ENCODE assay signal across 1 cellular context in the genomic region with DNA sequence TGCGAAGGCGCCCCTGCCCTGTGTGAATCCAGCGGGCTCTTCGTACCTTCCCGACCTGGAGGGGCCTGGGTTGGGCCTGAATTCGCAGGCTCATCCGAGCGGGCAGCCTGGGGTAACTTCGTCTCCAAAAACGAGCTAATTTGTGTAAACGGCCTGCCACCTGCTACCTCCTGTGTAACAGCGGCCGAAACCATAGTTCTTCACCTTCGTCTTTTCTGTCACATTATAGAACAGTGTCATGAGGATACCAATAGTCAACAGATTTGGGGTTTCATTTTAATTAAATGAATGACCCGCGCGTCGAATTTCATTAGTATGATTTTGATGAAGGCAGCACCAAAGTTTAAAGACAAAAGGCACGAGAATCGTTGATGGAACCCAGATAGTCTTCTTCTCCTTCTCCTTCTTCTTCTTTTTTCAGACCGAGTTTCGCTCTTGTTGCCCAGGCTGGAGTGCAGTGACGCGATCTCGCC.
TF ChIP-seq lines count a peak whose summit lies in the region.

No MANE protein-coding gene starts in this region.

TF ChIP-seq in HepG2, 621 proteins besides CTCF, POLR2A, EP300 and RAD21 (continues in another document):
- TF ChIP-seq ZNF33B (CRISPR knock-in tag; IDR thresholded peaks at IDR 0.05) (0 out of 2 replicates have a peak, but pooled peaks have one; percentile 48), ZNF850 (CRISPR knock-in tag; conservative IDR thresholded peaks at IDR 0.05) (no peak), FOXA3 (CRISPR knock-in tag; IDR thresholded peaks at IDR 0.05) (0 out of 2 replicates have a peak, but pooled peaks have one; percentile 0), HDAC1 (CRISPR knock-in tag; IDR thresholded peaks at IDR 0.05) (0 out of 2 replicates have a peak, but pooled peaks have one; percentile 11), GTF2F1 (IDR thresholded peaks at IDR 0.05; ENCODE audit: low read length) (no peak), YEATS2 (CRISPR knock-in tag; IDR thresholded peaks at IDR 0.05; ENCODE audit: borderline replicate concordance) (peak; percentile 68; the same call in 1 of the 2 replicates), KDM6A (CRISPR knock-in tag; IDR thresholded peaks at IDR 0.05; ENCODE audit: low read depth) (no peak), ZNF432 (CRISPR knock-in tag; IDR thresholded peaks at IDR 0.05; ENCODE audit: borderline replicate concordance) (no peak), MZF1 (CRISPR knock-in tag; IDR thresholded peaks at IDR 0.05; ENCODE audit: borderline replicate concordance) (no peak), ZBTB7B (CRISPR knock-in tag; IDR thresholded peaks at IDR 0.05) (peak; percentile 8; the same call in 1 of the 2 replicates), NR3C1 (CRISPR knock-in tag; IDR thresholded peaks at IDR 0.05) (no peak), ZNF766 (CRISPR knock-in tag; IDR thresholded peaks at IDR 0.05; ENCODE audit: borderline replicate concordance) (peak; percentile 8; the same call in 1 of the 2 replicates), ZNF607 (CRISPR knock-in tag; IDR thresholded peaks at IDR 0.05; ENCODE audit: borderline replicate concordance) (no peak; the same call in 1 of the 2 replicates), ZFP37 (CRISPR knock-in tag; IDR thresholded peaks at IDR 0.05; ENCODE audit: borderline replicate concordance) (0 out of 2 replicates have a peak, but pooled peaks have one; percentile 31), ASH2L (IDR thresholded peaks at IDR 0.05; ENCODE audit: insufficient read length, low read depth, low read length) (peak; percentile 22), SKI (IDR thresholded peaks at IDR 0.05; ENCODE audit: partially characterized antibody) (no peak), PCBP2 (optimal IDR thresholded peaks at IDR 0.05; ENCODE audit: low read depth, low read length, poor library complexity, severe bottlenecking) (no peak), MIER3 (CRISPR knock-in tag; IDR thresholded peaks at IDR 0.05; ENCODE audit: borderline replicate concordance) (no peak), ZNF441 (CRISPR knock-in tag; IDR thresholded peaks at IDR 0.05; ENCODE audit: borderline replicate concordance) (0 out of 2 replicates have a peak, but pooled peaks have one; percentile 11), ZNF501 (CRISPR knock-in tag; IDR thresholded peaks at IDR 0.05) (0 out of 2 replicates have a peak, but pooled peaks have one; percentile 37), TEAD2 (CRISPR knock-in tag; IDR thresholded peaks at IDR 0.05) (no peak; the same call in 1 of the 2 replicates), ZNF264 (CRISPR knock-in tag; IDR thresholded peaks at IDR 0.05) (0 out of 2 replicates have a peak, but pooled peaks have one; percentile 26), SRSF9 (IDR thresholded peaks at IDR 0.05; ENCODE audit: borderline replicate concordance, insufficient read depth, low read depth, low read length, poor library complexity, severe bottlenecking) (no peak), ZFP36 (IDR thresholded peaks at IDR 0.05; ENCODE audit: borderline replicate concordance, low read depth, low read length, partially characterized antibody) (no peak), CHD2 (IDR thresholded peaks at IDR 0.05; ENCODE audit: low read depth, low read length) (no peak), ZEB1 (IDR thresholded peaks at IDR 0.05; ENCODE audit: insufficient replicate concordance, low read depth) (no peak), RELA (CRISPR knock-in tag; IDR thresholded peaks at IDR 0.05) (no peak), ZBTB7A (CRISPR knock-in tag; IDR thresholded peaks at IDR 0.05) (0 out of 2 replicates have a peak, but pooled peaks have one; percentile 41), THYN1 (CRISPR knock-in tag; IDR thresholded peaks at IDR 0.05; ENCODE audit: borderline replicate concordance, low read depth) (no peak), ZNF616 (CRISPR knock-in tag; IDR thresholded peaks at IDR 0.05; ENCODE audit: low read depth) (no peak), ZNF564 (CRISPR knock-in tag; IDR thresholded peaks at IDR 0.05) (no peak), TMF1 (CRISPR knock-in tag; IDR thresholded peaks at IDR 0.05; ENCODE audit: low read depth) (peak; percentile 11; the same call in 1 of the 2 replicates), POLR2G (IDR thresholded peaks at IDR 0.05; ENCODE audit: low read depth, low read length) (peak; percentile 78; the same call in 1 of the 2 replicates), RNF2 (conservative IDR thresholded peaks at IDR 0.05; ENCODE audit: low read depth) (0 out of 2 replicates have a peak, but pooled peaks have one; percentile 7), NFKB2 (CRISPR knock-in tag; IDR thresholded peaks at IDR 0.05; ENCODE audit: borderline replicate concordance) (0 out of 2 replicates have a peak, but pooled peaks have one; percentile 62), TGIF2 (CRISPR knock-in tag; IDR thresholded peaks at IDR 0.05) (no peak), FOXA1 (IDR thresholded peaks at IDR 0.05) (no peak), FOXA1 (CRISPR knock-in tag; IDR thresholded peaks at IDR 0.05) (0 out of 2 replicates have a peak, but pooled peaks have one; percentile 15), HNF4G (IDR thresholded peaks at IDR 0.05; ENCODE audit: borderline replicate concordance, low read depth, low read length) (no peak), HNF4G (CRISPR knock-in tag; IDR thresholded peaks at IDR 0.05; ENCODE audit: borderline replicate concordance, low read depth) (no peak), EZH2 (conservative IDR thresholded peaks at IDR 0.05; ENCODE audit: low read depth, low read length) (no peak), POGZ (CRISPR knock-in tag; IDR thresholded peaks at IDR 0.05) (no peak), ZNF326 (CRISPR knock-in tag; IDR thresholded peaks at IDR 0.05; ENCODE audit: borderline replicate concordance) (no peak), PHF5A (CRISPR knock-in tag; IDR thresholded peaks at IDR 0.05; ENCODE audit: low read depth, unreplicated experiment) (no peak), MED1 (CRISPR knock-in tag; IDR thresholded peaks at IDR 0.05) (peak; percentile 40; the same call in 1 of the 2 replicates), RXRA (CRISPR knock-in tag; IDR thresholded peaks at IDR 0.05) (peak; percentile 44; the same call in 1 of the 2 replicates), ZNF777 (CRISPR knock-in tag; IDR thresholded peaks at IDR 0.05) (no peak), NKX3-1 (CRISPR knock-in tag; IDR thresholded peaks at IDR 0.05) (0 out of 2 replicates have a peak, but pooled peaks have one; percentile 59), ZNF747 (CRISPR knock-in tag; IDR thresholded peaks at IDR 0.05; ENCODE audit: borderline replicate concordance) (no peak), U2AF1 (optimal IDR thresholded peaks at IDR 0.05; ENCODE audit: low read depth, low read length) (no peak), RBFOX2 (IDR thresholded peaks at IDR 0.05; ENCODE audit: low read depth, low read length) (no peak), TEAD3 (CRISPR knock-in tag; optimal IDR thresholded peaks at IDR 0.05; ENCODE audit: borderline replicate concordance) (peak; percentile 3), SP1 (IDR thresholded peaks at IDR 0.05) (no peak), SP1 (CRISPR knock-in tag; IDR thresholded peaks at IDR 0.05) (0 out of 2 replicates have a peak, but pooled peaks have one; percentile 18), MLLT10 (CRISPR knock-in tag; IDR thresholded peaks at IDR 0.05) (no peak), ZNF761 (CRISPR knock-in tag; conservative IDR thresholded peaks at IDR 0.05) (0 out of 2 replicates have a peak, but pooled peaks have one; percentile 60), ZNF180 (CRISPR knock-in tag; IDR thresholded peaks at IDR 0.05; ENCODE audit: borderline replicate concordance, low read depth) (no peak), ELF3 (CRISPR knock-in tag; IDR thresholded peaks at IDR 0.05) (peak; percentile 16; the same call in 1 of the 2 replicates), BORCS8-MEF2B (CRISPR knock-in tag; IDR thresholded peaks at IDR 0.05) (peak; percentile 63), NCOA5 (CRISPR knock-in tag; IDR thresholded peaks at IDR 0.05) (no peak)
- TF ChIP-seq, protein P1, sequence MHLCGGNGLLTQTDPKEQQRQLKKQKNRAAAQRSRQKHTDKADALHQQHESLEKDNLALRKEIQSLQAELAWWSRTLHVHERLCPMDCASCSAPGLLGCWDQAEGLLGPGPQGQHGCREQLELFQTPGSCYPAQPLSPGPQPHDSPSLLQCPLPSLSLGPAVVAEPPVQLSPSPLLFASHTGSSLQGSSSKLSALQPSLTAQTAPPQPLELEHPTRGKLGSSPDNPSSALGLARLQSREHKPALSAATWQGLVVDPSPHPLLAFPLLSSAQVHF (CRISPR knock-in tag; IDR thresholded peaks at IDR 0.05) = no peak
- TF ChIP-seq, protein P2, sequence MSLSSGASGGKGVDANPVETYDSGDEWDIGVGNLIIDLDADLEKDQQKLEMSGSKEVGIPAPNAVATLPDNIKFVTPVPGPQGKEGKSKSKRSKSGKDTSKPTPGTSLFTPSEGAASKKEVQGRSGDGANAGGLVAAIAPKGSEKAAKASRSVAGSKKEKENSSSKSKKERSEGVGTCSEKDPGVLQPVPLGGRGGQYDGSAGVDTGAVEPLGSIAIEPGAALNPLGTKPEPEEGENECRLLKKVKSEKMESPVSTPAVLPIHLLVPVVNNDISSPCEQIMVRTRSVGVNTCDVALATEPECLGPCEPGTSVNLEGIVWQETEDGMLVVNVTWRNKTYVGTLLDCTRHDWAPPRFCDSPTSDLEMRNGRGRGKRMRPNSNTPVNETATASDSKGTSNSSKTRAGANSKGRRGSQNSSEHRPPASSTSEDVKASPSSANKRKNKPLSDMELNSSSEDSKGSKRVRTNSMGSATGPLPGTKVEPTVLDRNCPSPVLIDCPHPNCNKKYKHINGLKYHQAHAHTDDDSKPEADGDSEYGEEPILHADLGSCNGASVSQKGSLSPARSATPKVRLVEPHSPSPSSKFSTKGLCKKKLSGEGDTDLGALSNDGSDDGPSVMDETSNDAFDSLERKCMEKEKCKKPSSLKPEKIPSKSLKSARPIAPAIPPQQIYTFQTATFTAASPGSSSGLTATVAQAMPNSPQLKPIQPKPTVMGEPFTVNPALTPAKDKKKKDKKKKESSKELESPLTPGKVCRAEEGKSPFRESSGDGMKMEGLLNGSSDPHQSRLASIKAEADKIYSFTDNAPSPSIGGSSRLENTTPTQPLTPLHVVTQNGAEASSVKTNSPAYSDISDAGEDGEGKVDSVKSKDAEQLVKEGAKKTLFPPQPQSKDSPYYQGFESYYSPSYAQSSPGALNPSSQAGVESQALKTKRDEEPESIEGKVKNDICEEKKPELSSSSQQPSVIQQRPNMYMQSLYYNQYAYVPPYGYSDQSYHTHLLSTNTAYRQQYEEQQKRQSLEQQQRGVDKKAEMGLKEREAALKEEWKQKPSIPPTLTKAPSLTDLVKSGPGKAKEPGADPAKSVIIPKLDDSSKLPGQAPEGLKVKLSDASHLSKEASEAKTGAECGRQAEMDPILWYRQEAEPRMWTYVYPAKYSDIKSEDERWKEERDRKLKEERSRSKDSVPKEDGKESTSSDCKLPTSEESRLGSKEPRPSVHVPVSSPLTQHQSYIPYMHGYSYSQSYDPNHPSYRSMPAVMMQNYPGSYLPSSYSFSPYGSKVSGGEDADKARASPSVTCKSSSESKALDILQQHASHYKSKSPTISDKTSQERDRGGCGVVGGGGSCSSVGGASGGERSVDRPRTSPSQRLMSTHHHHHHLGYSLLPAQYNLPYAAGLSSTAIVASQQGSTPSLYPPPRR (CRISPR knock-in tag; IDR thresholded peaks at IDR 0.05; ENCODE audit: borderline replicate concordance) = no peak
- TF ChIP-seq, protein P3, sequence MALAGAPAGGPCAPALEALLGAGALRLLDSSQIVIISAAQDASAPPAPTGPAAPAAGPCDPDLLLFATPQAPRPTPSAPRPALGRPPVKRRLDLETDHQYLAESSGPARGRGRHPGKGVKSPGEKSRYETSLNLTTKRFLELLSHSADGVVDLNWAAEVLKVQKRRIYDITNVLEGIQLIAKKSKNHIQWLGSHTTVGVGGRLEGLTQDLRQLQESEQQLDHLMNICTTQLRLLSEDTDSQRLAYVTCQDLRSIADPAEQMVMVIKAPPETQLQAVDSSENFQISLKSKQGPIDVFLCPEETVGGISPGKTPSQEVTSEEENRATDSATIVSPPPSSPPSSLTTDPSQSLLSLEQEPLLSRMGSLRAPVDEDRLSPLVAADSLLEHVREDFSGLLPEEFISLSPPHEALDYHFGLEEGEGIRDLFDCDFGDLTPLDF (CRISPR knock-in tag; IDR thresholded peaks at IDR 0.05) = no peak; the same call in 1 of the 2 replicates
- TF ChIP-seq, protein P4, sequence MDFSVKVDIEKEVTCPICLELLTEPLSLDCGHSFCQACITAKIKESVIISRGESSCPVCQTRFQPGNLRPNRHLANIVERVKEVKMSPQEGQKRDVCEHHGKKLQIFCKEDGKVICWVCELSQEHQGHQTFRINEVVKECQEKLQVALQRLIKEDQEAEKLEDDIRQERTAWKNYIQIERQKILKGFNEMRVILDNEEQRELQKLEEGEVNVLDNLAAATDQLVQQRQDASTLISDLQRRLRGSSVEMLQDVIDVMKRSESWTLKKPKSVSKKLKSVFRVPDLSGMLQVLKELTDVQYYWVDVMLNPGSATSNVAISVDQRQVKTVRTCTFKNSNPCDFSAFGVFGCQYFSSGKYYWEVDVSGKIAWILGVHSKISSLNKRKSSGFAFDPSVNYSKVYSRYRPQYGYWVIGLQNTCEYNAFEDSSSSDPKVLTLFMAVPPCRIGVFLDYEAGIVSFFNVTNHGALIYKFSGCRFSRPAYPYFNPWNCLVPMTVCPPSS (IDR thresholded peaks at IDR 0.05) = no peak
- TF ChIP-seq, protein P5, sequence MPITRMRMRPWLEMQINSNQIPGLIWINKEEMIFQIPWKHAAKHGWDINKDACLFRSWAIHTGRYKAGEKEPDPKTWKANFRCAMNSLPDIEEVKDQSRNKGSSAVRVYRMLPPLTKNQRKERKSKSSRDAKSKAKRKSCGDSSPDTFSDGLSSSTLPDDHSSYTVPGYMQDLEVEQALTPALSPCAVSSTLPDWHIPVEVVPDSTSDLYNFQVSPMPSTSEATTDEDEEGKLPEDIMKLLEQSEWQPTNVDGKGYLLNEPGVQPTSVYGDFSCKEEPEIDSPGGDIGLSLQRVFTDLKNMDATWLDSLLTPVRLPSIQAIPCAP (CRISPR knock-in tag; IDR thresholded peaks at IDR 0.05; ENCODE audit: low read depth) = no peak
